ENCODE assay signal across 8 cellular contexts in the genomic region with DNA sequence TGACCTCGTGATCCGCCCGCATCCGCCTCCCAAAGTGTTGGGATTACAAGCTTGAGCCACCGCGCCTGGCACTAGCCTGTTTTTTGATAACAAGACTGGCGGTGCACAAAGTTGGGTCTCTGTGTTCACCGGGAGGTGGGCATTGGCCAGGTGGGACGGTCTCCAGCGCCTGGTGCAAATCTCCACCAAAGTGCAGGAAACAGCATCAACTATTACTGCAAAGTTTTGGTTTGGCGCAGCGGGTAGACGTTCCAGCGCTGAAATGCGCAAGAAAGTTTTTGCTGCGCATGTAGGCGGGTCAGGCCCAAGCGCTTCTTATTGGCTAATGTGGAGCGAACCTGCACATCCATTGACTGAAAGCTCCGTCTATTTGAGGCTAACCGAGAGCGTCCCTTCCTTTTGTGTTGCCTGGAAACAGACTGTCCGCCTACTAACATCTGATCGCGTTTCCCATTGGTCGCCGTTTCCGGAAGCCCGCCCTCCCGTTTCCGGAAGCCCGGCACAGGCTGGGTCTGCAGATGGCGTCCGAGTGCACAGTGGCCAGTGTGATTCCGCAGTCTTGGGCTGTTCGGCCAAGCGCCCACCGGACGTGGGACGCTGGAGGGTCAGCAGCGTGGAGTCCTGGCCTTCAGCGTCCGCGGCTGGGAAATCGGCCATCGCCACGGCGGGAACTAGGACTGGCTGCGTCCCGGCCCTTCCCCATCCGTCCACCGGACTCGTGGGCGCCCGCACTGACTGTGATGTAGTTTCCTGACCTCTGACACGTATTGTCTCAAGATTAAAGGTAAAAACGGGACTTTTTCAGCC. TPM values are rescaled to one million over a fixed set of nuclear protein-coding genes. Genes with fewer than 3 reads are reported as not detected.
DNase-seq lines count a peak whose midpoint lies in the region; ATAC-seq and TF ChIP-seq lines count a peak whose summit lies in the region.

No MANE protein-coding gene starts in this region.

- BruUV-seq in OCI-LY7 (replicated peaks; lab: Mats Ljungman, UMichigan), result no TSS peak

- POLR2A ChIA-PET in OCI-LY7 (lab: Charles Lee), result no interaction called here

- H3K27ac ChIP-seq in OCI-LY7 (ENCODE audit: low read depth, low read length, poor library complexity, severe bottlenecking), result peak overlapping the region; percentile 2

- peak overlapping the region; percentile 65 for H2AFZ ChIP-seq in OCI-LY7 (ENCODE audit: low read length)

- no peaks in the 10 kb centered on the region for H3K9me2 ChIP-seq in OCI-LY7 (ENCODE audit: insufficient read depth, low read length)

- DNase-seq in DMS114 treated with DMSO at 0.1 percent for 48 hours (lab: John Stamatoyannopoulos, UW; ENCODE audit: unreplicated experiment), result peak; percentile 99
- DNase-seq in HuH-7.5 (ENCODE audit: low spot score), result peak; percentile 90
- peak; percentile 97 for DNase-seq in OCI-LY7 (ENCODE audit: low spot score)
- DNase-seq in activated T-cell treated with anti-CD3 and anti-CD28 coated beads for 48 hours (ENCODE audit: low read depth), result peak; percentile 86
- peak; percentile 97 for DNase-seq in epithelial cell of proximal tubule (ENCODE audit: low read depth)
- DNase-seq in mucosa of gallbladder (ENCODE audit: low spot score), result peak; percentile 97
- peak; percentile 85 to 87 for DNase-seq in stimulated activated CD8-positive, alpha-beta memory T cell treated with anti-CD3 and anti-CD28 coated beads, Interleukin-4, amount 100 ng/mL, for 4 hours (ENCODE audit: low read depth in 2 of 2, low spot score in 1 of 2)

- no peaks in the 10 kb centered on the region for H3K4me1 ChIP-seq in OCI-LY7 (ENCODE audit: insufficient read depth, low read length, poor library complexity, severe bottlenecking)

- H3K36me3 ChIP-seq in OCI-LY7 (ENCODE audit: insufficient read depth, low read length), result peaks cover 22% of the 10 kb centered on the region

- TF ChIP-seq CTCF in OCI-LY7 (conservative IDR thresholded peaks at IDR 0.05; ENCODE audit: low read length), result peak; percentile 59
- TF ChIP-seq CTCF in epithelial cell of proximal tubule (conservative IDR thresholded peaks at IDR 0.05; ENCODE audit: low read depth, low read length), result peak; percentile 34

- H3K4me3 ChIP-seq in OCI-LY7 (ENCODE audit: low read depth, low read length, poor library complexity, severe bottlenecking) (peak overlapping the region; percentile 83), epithelial cell of proximal tubule (ENCODE audit: low read depth, low read length) (peak overlapping the region; percentile 83)

- peak; percentile 97 for ATAC-seq in GM21526 (IDR thresholded peaks at IDR 0.05; ENCODE audit: low FRiP score, unreplicated experiment)

- intact Hi-C loops in OCI-LY7 (cut with micrococcal nuclease; ENCODE audit: unreplicated experiment), result loop anchor here (2.0 kb wide), 1 partner anchor 53 kb away; a partner anchor contains a TSS

- H3K4me2 ChIP-seq in OCI-LY7 (ENCODE audit: low read length), result peak overlapping the region; percentile 68

- no peaks in the 10 kb centered on the region for H3K9me3 ChIP-seq in OCI-LY7 (ENCODE audit: low read length)

- CTCF ChIA-PET in OCI-LY7 (lab: Charles Lee; ENCODE audit: unreplicated experiment), result interaction anchor here (0.5 kb wide), 1 partner anchor 1137 kb away, joined by 3 read pairs; no protein-coding TSS in a partner anchor

- peaks cover 19% of the 10 kb centered on the region; the same call in 1 of the 2 replicates for H3K79me2 ChIP-seq in OCI-LY7 (ENCODE audit: insufficient read depth, low read depth, low read length)

- H4K20me1 ChIP-seq in OCI-LY7 (ENCODE audit: insufficient read depth, low read length), result no peaks in the 10 kb centered on the region

RNA-seq across cellular contexts. Expression of a gene that starts 53.3 kb away (rescaled TPM):
- 7.9 and 9.2 TPM in 2 replicates for total RNA-seq in OCI-LY7 (2014; rRNA removed; shearing (Covaris generic))
- total RNA-seq in OCI-LY7 (2022) (5.4 and 9.6 TPM in 2 replicates), epithelial cell of proximal tubule (1.9 and 4.4 TPM in 2 replicates), mucosa of gallbladder (5.9 TPM)

Comparison
In these comparisons a context has a peak if more than half of its experiments do, and no peak if none do; other contexts are left out.
1. Peak in every context shown above with its lines: DNase-seq, ATAC-seq, H3K4me3 ChIP-seq and H3K27ac ChIP-seq.